Comparison of ENCODE assay signal across 24 cellular contexts in the genomic region with DNA sequence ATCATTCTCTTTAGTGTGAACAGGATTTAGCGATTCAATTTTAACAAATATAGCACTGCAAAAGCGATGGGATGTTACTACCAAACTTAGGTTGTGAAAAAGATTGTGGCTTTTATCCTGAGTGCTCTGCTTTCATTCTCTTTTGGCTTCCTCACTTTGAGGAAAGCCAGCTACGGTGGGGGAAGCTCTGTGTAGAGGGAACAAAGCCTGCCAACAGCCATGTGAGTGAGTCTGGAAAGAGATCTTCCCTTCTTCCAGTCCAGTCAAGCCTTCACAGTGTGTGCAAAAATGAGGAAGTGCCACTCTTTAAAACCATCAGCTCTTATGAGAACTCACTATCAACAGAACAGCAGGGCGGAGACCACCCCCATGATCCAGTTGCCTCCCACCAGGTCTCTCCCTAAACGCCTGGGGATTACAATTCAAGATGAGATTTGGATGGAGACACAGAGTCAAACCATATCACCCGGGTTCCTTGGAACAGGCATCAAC.
"Had no signal": no experiment of that assay in that cellular context is flagged by ENCODE, and none has a peak within 500 bp of the region (broad histone marks: within the 10 kb centered on the region; RNA-seq: fewer than 3 reads in every experiment).

No MANE protein-coding gene starts in this region.

- H3K27ac ChIP-seq: left ventricle myocardium inferior, ovary, right atrium auricular region, right lobe of liver, skin epidermis, stomach, suprapubic skin, thoracic aorta, tibial artery, upper lobe of right lung had no signal

- ATAC-seq: natural killer cell; right lobe of liver; stimulated activated naive B cell treated with anti-CD40 and anti-IgM and Interleukin-4, amounts not matched to agents 10 μg/mL and 1 μg/mL and 100 μg/mL, for 72 hours; stimulated activated naive CD8-positive, alpha-beta T cell treated with anti-CD3 and anti-CD28 coated beads, Interleukin-15, Interleukin-2, amounts not matched to agents 100 U/mL and 50 U/mL, for 24 hours; upper lobe of right lung had no signal

- H3K4me1 ChIP-seq: left ventricle myocardium inferior, right atrium auricular region, suprapubic skin, upper lobe of right lung had no signal

- H3K27me3 ChIP-seq: ovary, right atrium auricular region, right lobe of liver, stomach, suprapubic skin, tibial artery, upper lobe of right lung had no signal

- H3K36me3 ChIP-seq: left ventricle myocardium inferior, ovary, right atrium auricular region, right lobe of liver, stomach, suprapubic skin, thoracic aorta, tibial artery, upper lobe of right lung had no signal

- DNase-seq: hypothalamus; islet precursor cell; left ventricle myocardium inferior; mesendoderm; naive B cell; natural killer cell; nephron progenitor cell; ovary; right lobe of liver; stimulated activated CD4-positive, alpha-beta T cell treated with anti-CD3 and anti-CD28 coated beads, Interleukin-12 subunit alpha, Interleukin-12 subunit beta, amount 100 ng/mL, for 4 hours; stimulated activated CD4-positive, alpha-beta T cell treated with anti-CD3 and anti-CD28 coated beads, Interleukin-15, amount 100 ng/mL, for 24 hours; stimulated activated CD4-positive, alpha-beta T cell treated with anti-CD3 and anti-CD28 coated beads, Interleukin-2, amount 100 ng/mL, for 24 hours; stimulated activated CD4-positive, alpha-beta T cell treated with anti-CD3 and anti-CD28 coated beads, Interleukin-4, amount 100 ng/mL, for 1 hour; stimulated activated naive B cell treated with anti-CD40 and anti-IgM and Interleukin-4, amounts not matched to agents 10 μg/mL and 1 μg/mL and 100 μg/mL, for 72 hours; stimulated activated naive CD8-positive, alpha-beta T cell treated with anti-CD3 and anti-CD28 coated beads, Interleukin-15, Interleukin-2, amounts not matched to agents 100 U/mL and 50 U/mL, for 24 hours; stomach; tibial artery; trophoblast cell; upper lobe of right lung had no signal

- H3K4me3 ChIP-seq: left ventricle myocardium inferior, lung, ovary, right atrium auricular region, right lobe of liver, skin epidermis, stomach, suprapubic skin, thoracic aorta, tibial artery, upper lobe of right lung had no signal

- H3K9me3 ChIP-seq: ovary, right lobe of liver, thoracic aorta, upper lobe of right lung had no signal
